1 cellular context compared by ENCODE assay signal in genomic region chr21:46414965-46415275, GRCh38.
TF ChIP-seq lines count a peak whose summit lies in the region.

No MANE protein-coding gene starts in this region.

TF ChIP-seq in GM23338, 12 proteins besides CTCF, POLR2A, EP300 and RAD21 (continued from another document):
- TF ChIP-seq, protein P1, sequence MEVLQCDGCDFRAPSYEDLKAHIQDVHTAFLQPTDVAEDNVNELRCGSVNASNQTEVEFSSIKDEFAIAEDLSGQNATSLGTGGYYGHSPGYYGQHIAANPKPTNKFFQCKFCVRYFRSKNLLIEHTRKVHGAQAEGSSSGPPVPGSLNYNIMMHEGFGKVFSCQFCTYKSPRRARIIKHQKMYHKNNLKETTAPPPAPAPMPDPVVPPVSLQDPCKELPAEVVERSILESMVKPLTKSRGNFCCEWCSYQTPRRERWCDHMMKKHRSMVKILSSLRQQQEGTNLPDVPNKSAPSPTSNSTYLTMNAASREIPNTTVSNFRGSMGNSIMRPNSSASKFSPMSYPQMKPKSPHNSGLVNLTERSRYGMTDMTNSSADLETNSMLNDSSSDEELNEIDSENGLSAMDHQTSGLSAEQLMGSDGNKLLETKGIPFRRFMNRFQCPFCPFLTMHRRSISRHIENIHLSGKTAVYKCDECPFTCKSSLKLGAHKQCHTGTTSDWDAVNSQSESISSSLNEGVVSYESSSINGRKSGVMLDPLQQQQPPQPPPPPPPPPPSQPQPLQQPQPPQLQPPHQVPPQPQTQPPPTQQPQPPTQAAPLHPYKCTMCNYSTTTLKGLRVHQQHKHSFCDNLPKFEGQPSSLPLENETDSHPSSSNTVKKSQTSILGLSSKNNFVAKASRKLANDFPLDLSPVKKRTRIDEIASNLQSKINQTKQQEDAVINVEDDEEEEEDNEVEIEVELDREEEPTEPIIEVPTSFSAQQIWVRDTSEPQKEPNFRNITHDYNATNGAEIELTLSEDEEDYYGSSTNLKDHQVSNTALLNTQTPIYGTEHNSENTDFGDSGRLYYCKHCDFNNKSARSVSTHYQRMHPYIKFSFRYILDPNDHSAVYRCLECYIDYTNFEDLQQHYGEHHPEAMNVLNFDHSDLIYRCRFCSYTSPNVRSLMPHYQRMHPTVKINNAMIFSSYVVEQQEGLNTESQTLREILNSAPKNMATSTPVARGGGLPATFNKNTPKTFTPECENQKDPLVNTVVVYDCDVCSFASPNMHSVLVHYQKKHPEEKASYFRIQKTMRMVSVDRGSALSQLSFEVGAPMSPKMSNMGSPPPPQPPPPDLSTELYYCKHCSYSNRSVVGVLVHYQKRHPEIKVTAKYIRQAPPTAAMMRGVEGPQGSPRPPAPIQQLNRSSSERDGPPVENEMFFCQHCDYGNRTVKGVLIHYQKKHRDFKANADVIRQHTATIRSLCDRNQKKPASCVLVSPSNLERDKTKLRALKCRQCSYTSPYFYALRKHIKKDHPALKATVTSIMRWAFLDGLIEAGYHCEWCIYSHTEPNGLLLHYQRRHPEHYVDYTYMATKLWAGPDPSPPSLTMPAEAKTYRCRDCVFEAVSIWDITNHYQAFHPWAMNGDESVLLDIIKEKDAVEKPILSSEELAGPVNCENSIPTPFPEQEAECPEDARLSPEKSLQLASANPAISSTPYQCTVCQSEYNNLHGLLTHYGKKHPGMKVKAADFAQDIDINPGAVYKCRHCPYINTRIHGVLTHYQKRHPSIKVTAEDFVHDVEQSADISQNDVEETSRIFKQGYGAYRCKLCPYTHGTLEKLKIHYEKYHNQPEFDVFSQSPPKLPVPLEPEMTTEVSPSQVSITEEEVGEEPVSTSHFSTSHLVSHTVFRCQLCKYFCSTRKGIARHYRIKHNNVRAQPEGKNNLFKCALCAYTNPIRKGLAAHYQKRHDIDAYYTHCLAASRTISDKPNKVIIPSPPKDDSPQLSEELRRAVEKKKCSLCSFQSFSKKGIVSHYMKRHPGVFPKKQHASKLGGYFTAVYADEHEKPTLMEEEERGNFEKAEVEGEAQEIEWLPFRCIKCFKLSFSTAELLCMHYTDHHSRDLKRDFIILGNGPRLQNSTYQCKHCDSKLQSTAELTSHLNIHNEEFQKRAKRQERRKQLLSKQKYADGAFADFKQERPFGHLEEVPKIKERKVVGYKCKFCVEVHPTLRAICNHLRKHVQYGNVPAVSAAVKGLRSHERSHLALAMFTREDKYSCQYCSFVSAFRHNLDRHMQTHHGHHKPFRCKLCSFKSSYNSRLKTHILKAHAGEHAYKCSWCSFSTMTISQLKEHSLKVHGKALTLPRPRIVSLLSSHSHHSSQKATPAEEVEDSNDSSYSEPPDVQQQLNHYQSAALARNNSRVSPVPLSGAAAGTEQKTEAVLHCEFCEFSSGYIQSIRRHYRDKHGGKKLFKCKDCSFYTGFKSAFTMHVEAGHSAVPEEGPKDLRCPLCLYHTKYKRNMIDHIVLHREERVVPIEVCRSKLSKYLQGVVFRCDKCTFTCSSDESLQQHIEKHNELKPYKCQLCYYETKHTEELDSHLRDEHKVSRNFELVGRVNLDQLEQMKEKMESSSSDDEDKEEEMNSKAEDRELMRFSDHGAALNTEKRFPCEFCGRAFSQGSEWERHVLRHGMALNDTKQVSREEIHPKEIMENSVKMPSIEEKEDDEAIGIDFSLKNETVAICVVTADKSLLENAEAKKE (CRISPR knock-in tag; IDR thresholded peaks at IDR 0.05) = no peak
- no peak for TF ChIP-seq POLR2AphosphoS5 (IDR thresholded peaks at IDR 0.05; ENCODE audit: low read depth)
- no peak for TF ChIP-seq EZH2phosphoT487 (IDR thresholded peaks at IDR 0.05; ENCODE audit: unreplicated experiment)
- no peak for TF ChIP-seq CREB1 (CRISPR knock-in tag; IDR thresholded peaks at IDR 0.05; ENCODE audit: low read depth)
- TF ChIP-seq EZH2 (IDR thresholded peaks at IDR 0.05; ENCODE audit: low read depth, unreplicated experiment) = no peak
- TF ChIP-seq ZNF114 (CRISPR knock-in tag; IDR thresholded peaks at IDR 0.05) = no peak
- TF ChIP-seq, protein P2, sequence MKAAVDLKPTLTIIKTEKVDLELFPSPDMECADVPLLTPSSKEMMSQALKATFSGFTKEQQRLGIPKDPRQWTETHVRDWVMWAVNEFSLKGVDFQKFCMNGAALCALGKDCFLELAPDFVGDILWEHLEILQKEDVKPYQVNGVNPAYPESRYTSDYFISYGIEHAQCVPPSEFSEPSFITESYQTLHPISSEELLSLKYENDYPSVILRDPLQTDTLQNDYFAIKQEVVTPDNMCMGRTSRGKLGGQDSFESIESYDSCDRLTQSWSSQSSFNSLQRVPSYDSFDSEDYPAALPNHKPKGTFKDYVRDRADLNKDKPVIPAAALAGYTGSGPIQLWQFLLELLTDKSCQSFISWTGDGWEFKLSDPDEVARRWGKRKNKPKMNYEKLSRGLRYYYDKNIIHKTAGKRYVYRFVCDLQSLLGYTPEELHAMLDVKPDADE (IDR thresholded peaks at IDR 0.05) = no peak
- no peak for TF ChIP-seq ZNF331 (CRISPR knock-in tag; IDR thresholded peaks at IDR 0.05; ENCODE audit: low read depth)
